In the genomic region with DNA sequence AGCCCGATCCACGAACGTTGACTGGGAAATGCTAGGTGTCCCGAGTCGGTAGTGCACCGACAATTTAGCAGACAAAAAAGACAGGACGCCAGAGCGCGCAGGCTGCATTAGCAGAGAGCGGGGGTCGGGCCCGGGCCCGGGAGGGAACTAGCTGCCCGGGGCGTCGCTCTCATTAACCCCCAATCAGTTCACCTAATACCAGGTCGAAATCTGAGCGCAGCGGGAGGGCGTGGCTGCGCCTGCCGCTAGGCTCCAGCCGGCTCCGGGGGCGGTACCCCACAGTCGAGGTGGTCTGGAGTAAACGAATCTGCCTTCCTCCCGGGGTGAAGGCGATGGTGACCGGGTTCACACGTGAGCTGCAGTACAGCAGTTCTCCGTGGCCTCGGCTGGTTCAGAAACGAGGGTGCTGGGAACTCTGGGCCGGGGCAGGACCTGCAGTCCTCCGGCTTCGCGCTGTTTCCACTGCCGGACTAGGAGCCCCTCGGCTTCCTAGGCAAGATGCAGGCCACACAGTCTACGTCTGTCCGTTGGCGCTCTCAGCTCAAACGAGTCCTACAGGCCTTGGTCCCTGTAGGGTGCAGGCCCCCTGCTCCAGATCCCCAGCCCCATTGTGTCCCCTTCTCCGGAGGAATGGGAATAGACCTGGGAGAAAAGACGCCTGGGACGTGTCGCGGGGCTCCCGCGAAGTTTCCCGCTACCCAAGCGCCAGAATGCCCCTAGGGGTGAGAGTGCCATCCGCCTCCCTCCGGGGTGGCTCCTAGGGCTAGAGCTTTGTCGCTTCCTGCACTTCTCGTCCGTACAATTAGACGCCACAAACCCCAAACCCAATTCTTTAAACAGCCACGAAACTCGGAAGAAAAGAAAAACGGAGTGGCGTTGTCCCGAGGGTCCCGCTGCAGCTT, we compare ENCODE assay signal across 8 cellular contexts. TPM values are rescaled to one million over a fixed set of nuclear protein-coding genes. Genes with fewer than 3 reads are reported as not detected.
A peak's percentile ranks its signal among the peaks of the same experiment; 100 is the strongest.
DNase-seq lines count a peak whose midpoint lies in the region; ATAC-seq and TF ChIP-seq lines count a peak whose summit lies in the region.

No MANE protein-coding gene starts in this region.

- peak overlapping the region; percentile 68 for H3K4me3 Mint-ChIP-seq in progenitor cell of endocrine pancreas (ENCODE audit: low read depth)

- peak overlapping the region; percentile 53 for H3K4me3 ChIP-seq in fibroblast of pulmonary artery (replicated peaks; ENCODE audit: low read depth, low read length)

- peak; percentile 23 for ATAC-seq in HG02970 (IDR thresholded peaks at IDR 0.05; ENCODE audit: low FRiP score, unreplicated experiment)

- H3K27me3 Mint-ChIP-seq in progenitor cell of endocrine pancreas: peaks cover 87% of the 10 kb centered on the region

- no peak for TF ChIP-seq CTCF in fibroblast of pulmonary artery (IDR thresholded peaks at IDR 0.05; ENCODE audit: low read length, missing control alignments)
- TF ChIP-seq CTCF in progenitor cell of endocrine pancreas (IDR thresholded peaks at IDR 0.05; ENCODE audit: unreplicated experiment): peak; percentile 36

- H3K9me3 Mint-ChIP-seq in progenitor cell of endocrine pancreas (ENCODE audit: low read depth): no peaks in the 10 kb centered on the region

- DNase-seq in NCI-H2107 treated with DMSO at 0.1 percent for 48 hours (lab: John Stamatoyannopoulos, UW; ENCODE audit: unreplicated experiment): peak; percentile 51
- DNase-seq in NCI-H2107 (lab: John Stamatoyannopoulos, UW): no peak
- DNase-seq in NCI-H510A treated with DMSO at 0.1 percent for 48 hours (lab: John Stamatoyannopoulos, UW): peak; percentile 81
- peak; percentile 88 for DNase-seq in activated CD8-positive, alpha-beta memory T cell treated with anti-CD3 and anti-CD28 coated beads, Interleukin-2, amount 50 U/mL, for 48 hours
- DNase-seq in fibroblast of pulmonary artery (ENCODE audit: low read depth): no peak
- DNase-seq in progenitor cell of endocrine pancreas (ENCODE audit: low spot score, unreplicated experiment): peak; percentile 35
- DNase-seq in SW 1271 (lab: John Stamatoyannopoulos, UW): no peak

- H3K4me1 Mint-ChIP-seq in progenitor cell of endocrine pancreas (ENCODE audit: low read depth): peaks cover 27% of the 10 kb centered on the region

- H3K36me3 Mint-ChIP-seq in progenitor cell of endocrine pancreas (ENCODE audit: insufficient read depth): no peaks in the 10 kb centered on the region

- H3K27ac Mint-ChIP-seq in progenitor cell of endocrine pancreas: peak overlapping the region; percentile 66

RNA-seq across cellular contexts. Expression of gene GFI1, which starts 2.0 kb away (rescaled TPM):
- total RNA-seq in progenitor cell of endocrine pancreas: 0.17 and 0.31 TPM in 2 replicates

Comparison
In these comparisons a context has a peak if more than half of its experiments do, and no peak if none do; other contexts are left out.
1. DNase-seq: peak in NCI-H2107 treated with DMSO at 0.1 percent for 48 hours (single experiment), NCI-H510A treated with DMSO at 0.1 percent for 48 hours (single experiment), activated CD8-positive, alpha-beta memory T cell treated with anti-CD3 and anti-CD28 coated beads, Interleukin-2, amount 50 U/mL, for 48 hours (single experiment) and progenitor cell of endocrine pancreas (single experiment); none in NCI-H2107 (single experiment), fibroblast of pulmonary artery (single experiment) and SW 1271 (0 of 2).